Comparison of ENCODE assay signal across 3 cellular contexts in genomic region chr5:10153394-10153793, GRCh38.
TF ChIP-seq lines count a peak whose summit lies in the region.

No MANE protein-coding gene starts in this region.

TF ChIP-seq in HEK293, 187 proteins besides CTCF, POLR2A, EP300 and RAD21:
- TF ChIP-seq ZNF768 (tag by site-specific recombination; IDR thresholded peaks at IDR 0.05) (0 out of 2 replicates have a peak, but pooled peaks have one; percentile 45), ZNF677 (tag by site-specific recombination; IDR thresholded peaks at IDR 0.05) (no peak), ZNF76 (tag by site-specific recombination; IDR thresholded peaks at IDR 0.05; ENCODE audit: borderline replicate concordance, low read depth) (no peak)
TF ChIP-seq in HEK293: peak in this region for 1.

TF ChIP-seq in K562, 482 proteins besides CTCF, POLR2A, EP300 and RAD21:
- TF ChIP-seq JUN (IDR thresholded peaks at IDR 0.05; ENCODE audit: borderline replicate concordance, low read depth, low read length) (no peak), JUN (CRISPR knock-in tag; IDR thresholded peaks at IDR 0.05; ENCODE audit: borderline replicate concordance) (no peak), BCOR (IDR thresholded peaks at IDR 0.05) (peak; percentile 82), RBM25 (IDR thresholded peaks at IDR 0.05; ENCODE audit: low read depth, low read length, severe bottlenecking) (peak; percentile 97), ZFP36 (IDR thresholded peaks at IDR 0.05; ENCODE audit: low read depth, low read length, partially characterized antibody) (peak; percentile 67)
TF ChIP-seq in K562: peak in this region for 3.

TF ChIP-seq in H1, 55 proteins besides CTCF, POLR2A, EP300 and RAD21:
- TF ChIP-seq TAF1 (IDR thresholded peaks at IDR 0.05; ENCODE audit: low read depth, low read length) (no peak), CHD1 (IDR thresholded peaks at IDR 0.05; ENCODE audit: low read depth, low read length) (no peak), SP2 (IDR thresholded peaks at IDR 0.05; ENCODE audit: low read length) (no peak), KDM1A (IDR thresholded peaks at IDR 0.05; ENCODE audit: borderline replicate concordance, low read length) (peak; percentile 85; the same call in 1 of the 2 replicates), GTF2F1 (IDR thresholded peaks at IDR 0.05; ENCODE audit: borderline replicate concordance, low read depth, low read length) (no peak)
